Comparison of ENCODE assay signal across 1 cellular context in the genomic region with DNA sequence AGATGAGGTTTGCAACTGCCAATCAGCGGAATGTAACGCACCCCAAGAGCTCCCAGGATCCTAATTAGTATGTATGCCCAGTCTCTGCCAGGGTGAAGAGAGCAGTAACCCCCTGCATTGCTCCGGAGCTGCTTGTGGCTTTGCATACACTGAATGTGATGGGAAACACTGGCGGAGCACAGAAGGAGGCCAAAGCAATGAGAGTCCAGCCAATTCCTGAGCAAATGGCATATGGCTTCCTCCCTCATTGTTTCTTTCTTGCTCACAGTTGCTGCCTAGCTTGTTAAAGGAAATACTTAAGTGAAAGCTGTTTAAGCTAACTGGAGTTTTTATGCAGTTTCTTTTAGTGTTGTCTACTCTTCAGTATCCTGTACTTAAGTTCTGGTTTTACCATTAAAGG.
TF ChIP-seq lines count a peak whose summit lies in the region.

No MANE protein-coding gene starts in this region.

TF ChIP-seq in SK-N-SH, 30 proteins besides CTCF, POLR2A, EP300 and RAD21:
- TF ChIP-seq, protein P1, sequence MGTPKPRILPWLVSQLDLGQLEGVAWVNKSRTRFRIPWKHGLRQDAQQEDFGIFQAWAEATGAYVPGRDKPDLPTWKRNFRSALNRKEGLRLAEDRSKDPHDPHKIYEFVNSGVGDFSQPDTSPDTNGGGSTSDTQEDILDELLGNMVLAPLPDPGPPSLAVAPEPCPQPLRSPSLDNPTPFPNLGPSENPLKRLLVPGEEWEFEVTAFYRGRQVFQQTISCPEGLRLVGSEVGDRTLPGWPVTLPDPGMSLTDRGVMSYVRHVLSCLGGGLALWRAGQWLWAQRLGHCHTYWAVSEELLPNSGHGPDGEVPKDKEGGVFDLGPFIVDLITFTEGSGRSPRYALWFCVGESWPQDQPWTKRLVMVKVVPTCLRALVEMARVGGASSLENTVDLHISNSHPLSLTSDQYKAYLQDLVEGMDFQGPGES (IDR thresholded peaks at IDR 0.05; ENCODE audit: low read depth, low read length), result no peak
- TF ChIP-seq, protein P2, sequence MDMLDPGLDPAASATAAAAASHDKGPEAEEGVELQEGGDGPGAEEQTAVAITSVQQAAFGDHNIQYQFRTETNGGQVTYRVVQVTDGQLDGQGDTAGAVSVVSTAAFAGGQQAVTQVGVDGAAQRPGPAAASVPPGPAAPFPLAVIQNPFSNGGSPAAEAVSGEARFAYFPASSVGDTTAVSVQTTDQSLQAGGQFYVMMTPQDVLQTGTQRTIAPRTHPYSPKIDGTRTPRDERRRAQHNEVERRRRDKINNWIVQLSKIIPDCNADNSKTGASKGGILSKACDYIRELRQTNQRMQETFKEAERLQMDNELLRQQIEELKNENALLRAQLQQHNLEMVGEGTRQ (IDR thresholded peaks at IDR 0.05; ENCODE audit: borderline replicate concordance, low read depth, low read length), result no peak
- no peak for TF ChIP-seq NFIC (IDR thresholded peaks at IDR 0.05; ENCODE audit: borderline replicate concordance)
- no peak for TF ChIP-seq GATA2 (CRISPR knock-in tag; IDR thresholded peaks at IDR 0.05)
